Comparison of ENCODE assay signal across 16 cellular contexts in the genomic region with DNA sequence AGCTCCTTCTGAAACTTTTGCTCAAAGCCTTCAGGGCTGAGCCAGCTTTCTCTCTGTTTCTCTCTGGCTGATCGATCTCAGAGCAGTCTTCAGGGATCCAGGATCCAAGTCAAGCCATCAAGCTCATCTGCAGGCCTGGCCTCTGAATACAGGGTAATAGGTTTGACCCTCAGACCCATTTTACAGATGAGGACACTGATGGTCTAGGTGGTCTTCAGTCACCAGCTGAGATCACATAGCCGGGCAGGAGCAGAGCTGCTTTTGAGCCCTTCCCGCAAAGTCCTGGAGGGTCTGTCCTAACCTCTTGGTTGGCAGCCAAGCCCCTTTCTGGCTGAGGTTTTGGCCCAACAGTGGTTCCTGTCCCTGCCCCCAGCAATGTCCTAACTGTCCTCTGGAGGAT. TPM values are rescaled to one million over a fixed set of nuclear protein-coding genes. Genes with fewer than 3 reads are reported as not detected.
"Had no signal": no experiment of that assay in that cellular context is flagged by ENCODE, and none has a peak within 500 bp of the region (broad histone marks: within the 10 kb centered on the region; RNA-seq: fewer than 3 reads in every experiment).

No MANE protein-coding gene starts in this region.

- H3K9me3 ChIP-seq: colonic mucosa, gastrocnemius medialis, heart right ventricle, thyroid gland had no signal

- DNase-seq: activated CD8-positive, alpha-beta memory T cell treated with anti-CD3 and anti-CD28 coated beads, Interleukin-2, amount 50 U/mL, for 48 hours; activated CD8-positive, alpha-beta T cell treated with anti-CD3 and anti-CD28 coated beads, Interleukin-2, amount 10 ng/mL, durations not matched to agents 7 days and 5 days; activated naive CD4-positive, alpha-beta T cell treated with Interleukin-2 at 50 U/mL for 16 hours; caudate nucleus; colonic mucosa; effector CD8-positive, alpha-beta T cell; gastrocnemius medialis; heart right ventricle; retina; stimulated activated CD4-positive, alpha-beta T cell treated with anti-CD3 and anti-CD28 coated beads, Interleukin-15, amount 100 ng/mL, for 24 hours; stimulated activated CD4-positive, alpha-beta T cell treated with anti-CD3 and anti-CD28 coated beads, Interleukin-4, amount 100 ng/mL, for 24 hours; thyroid gland had no signal

- H3K4me3 ChIP-seq: colonic mucosa, gastrocnemius medialis, heart right ventricle, thyroid gland had no signal

- H3K36me3 ChIP-seq: colonic mucosa, gastrocnemius medialis, heart right ventricle, thyroid gland had no signal

- H3K27ac ChIP-seq: colonic mucosa, gastrocnemius medialis, parathyroid adenoma, thyroid gland had no signal

RNA-seq across cellular contexts. Expression of a gene that starts 5.6 kb away (rescaled TPM):
- total RNA-seq: kidney epithelial cell, neural crest cell had no signal

RNA-seq across cellular contexts. Expression of a gene that starts 20.4 kb away (rescaled TPM):
- total RNA-seq: gastrocnemius medialis, heart right ventricle, kidney epithelial cell, mesenteric fat pad, neural crest cell had no signal
- polyA plus RNA-seq: heart right ventricle had no signal

RNA-seq across cellular contexts. Expression of a gene that starts 31.4 kb away (rescaled TPM):
- total RNA-seq: activated CD8-positive, alpha-beta T cell treated with anti-CD3 and anti-CD28 coated beads, Interleukin-2, amount 10 ng/mL, durations not matched to agents 7 days and 5 days; mesenteric fat pad; thyroid gland had no signal

RNA-seq across cellular contexts. Expression of a gene that starts 38.5 kb away (rescaled TPM):
- total RNA-seq: kidney epithelial cell had no signal
